In the genomic region with DNA sequence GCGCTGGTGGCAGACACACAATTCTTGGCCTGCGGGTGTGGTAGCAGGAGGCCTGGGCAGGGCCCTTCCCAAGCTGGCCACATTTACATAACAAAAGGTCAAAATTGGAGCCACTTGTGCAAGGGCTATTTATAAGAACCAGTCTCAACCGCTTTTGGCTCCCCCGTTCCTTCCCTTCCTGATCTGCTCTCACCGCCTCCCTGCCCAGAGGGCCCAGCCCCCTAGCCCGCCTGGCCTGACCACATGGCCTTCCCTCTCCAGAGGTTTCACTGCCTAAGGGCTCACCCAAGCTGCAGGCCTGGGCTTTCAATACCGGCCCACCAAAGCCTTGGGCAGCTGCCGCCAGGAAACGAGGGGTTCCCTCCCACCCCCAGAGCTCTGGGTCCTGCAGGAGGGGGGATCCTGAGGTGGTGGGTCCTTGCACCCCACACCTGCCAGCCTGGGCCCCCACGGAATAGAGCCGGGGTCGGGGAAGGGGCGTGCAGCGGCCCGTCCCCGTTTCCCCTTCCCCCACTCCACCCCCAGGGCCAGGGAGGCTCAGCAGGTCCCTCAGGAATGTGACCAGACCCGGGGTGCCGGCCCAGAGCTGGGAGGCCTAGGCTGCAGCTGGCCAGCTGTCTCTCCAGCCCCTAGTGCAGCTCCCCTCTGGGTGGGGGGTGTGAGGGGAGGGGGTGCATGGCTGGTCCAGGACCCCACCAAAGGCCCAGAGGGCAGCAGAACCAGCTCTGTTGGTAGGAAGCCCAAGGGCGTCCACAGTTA, we compare ENCODE assay signal across 17 cellular contexts. TPM values are rescaled to one million over a fixed set of nuclear protein-coding genes. Genes with fewer than 3 reads are reported as not detected.
"Had no signal": no experiment of that assay in that cellular context is flagged by ENCODE, and none has a peak within 500 bp of the region (broad histone marks: within the 10 kb centered on the region; RNA-seq: fewer than 3 reads in every experiment).

No MANE protein-coding gene starts in this region.

RNA-seq across cellular contexts. Expression of a gene that starts 25.4 kb away (rescaled TPM):
- total RNA-seq: endothelial cell of umbilical vein, lung microvascular endothelial cell, osteoblast, urinary bladder had no signal

RNA-seq across cellular contexts. Expression of a gene that starts 35.1 kb away (rescaled TPM):
- total RNA-seq: cardiac septum, dermis blood vessel endothelial cell, endothelial cell of umbilical vein, epithelial cell of proximal tubule, esophagus squamous epithelium, hepatocyte, left ventricle myocardium inferior, lung microvascular endothelial cell, mesothelial cell of epicardium, mucosa of descending colon, osteoblast, progenitor cell of endocrine pancreas, right atrium auricular region, spleen, suprapubic skin, transverse colon, urinary bladder had no signal
- polyA plus RNA-seq: endothelial cell of umbilical vein, hepatocyte, spleen, urinary bladder had no signal

RNA-seq across cellular contexts. Expression of a gene that starts 58.7 kb away (rescaled TPM):
- polyA plus RNA-seq: endothelial cell of umbilical vein had no signal
